In genomic region chr20:43530321-43531090, GRCh38 we compare ENCODE assay signal across 20 cellular contexts. TPM values are rescaled to one million over a fixed set of nuclear protein-coding genes. Genes with fewer than 3 reads are reported as not detected.
DNase-seq lines count a peak whose midpoint lies in the region; ATAC-seq, FAIRE-seq and TF ChIP-seq lines count a peak whose summit lies in the region.
"Had no signal": no experiment of that assay in that cellular context is flagged by ENCODE, and none has a peak within 500 bp of the region (broad histone marks: within the 10 kb centered on the region; RNA-seq: fewer than 3 reads in every experiment).

No MANE protein-coding gene starts in this region.

- H4K20me1 ChIP-seq in H9 (ENCODE audit: control insufficient read depth, insufficient read depth, insufficient read length), result no peaks in the 10 kb centered on the region

- no peaks in the 10 kb centered on the region for H3K27me3 Mint-ChIP-seq in H9 (ENCODE audit: low read depth)
- H3K27me3 Mint-ChIP-seq in CD4-positive, alpha-beta memory T cell, result peaks cover 3 to 4% of the 10 kb centered on the region in 2 donors
- H3K27me3 Mint-ChIP-seq: activated CD8-positive, alpha-beta T cell treated with anti-CD3 and anti-CD28 coated beads for 36 hours had no signal

- H3K4me3 Mint-ChIP-seq in H9, result no peak overlapping the region
- no peak overlapping the region for H3K4me3 Mint-ChIP-seq in CD4-positive, alpha-beta memory T cell
- H3K4me3 Mint-ChIP-seq: activated CD8-positive, alpha-beta T cell treated with anti-CD3 and anti-CD28 coated beads for 36 hours; T-helper 1 cell treated with Interleukin-12 subunit alpha and Interleukin-12 subunit beta and Interleukin-4 antibody, amounts not matched to agents 30 μg/mL and 1 μg/mL, for 36 hours had no signal

- WGBS in H9 (ENCODE audit: extremely low coverage, insufficient read length, low lambda C conversion rate), result no CpG with 5 or more reads among the region's 14 CpGs

- no peak overlapping the region for H2BK120ac ChIP-seq in H9 (ENCODE audit: low read depth, low read length, poor library complexity, severe bottlenecking)

- no peak overlapping the region for H2AK5ac ChIP-seq in H9 (ENCODE audit: insufficient read length, low read length)

- CTCF ChIA-PET in CD4-positive, alpha-beta memory T cell (lab: Charles Lee; ENCODE audit: partially characterized antibody), result interaction anchor here (1.3 to 3.9 kb wide), 2 partner anchors 8 to 564 kb away, joined by 3 to 21 read pairs; no protein-coding TSS in a partner anchor

- no peak overlapping the region for H4K91ac ChIP-seq in H9 (ENCODE audit: insufficient read length, low read depth, low read length)

- H4K5ac ChIP-seq in H9 (ENCODE audit: insufficient read length, low read depth, low read length), result no peak overlapping the region

- POLR2A ChIA-PET in CD4-positive, alpha-beta memory T cell (lab: Charles Lee; ENCODE audit: partially characterized antibody), result no interaction called here

- H3K27me3 ChIP-seq in H9 (ENCODE audit: insufficient read depth, low read length) (no peaks in the 10 kb centered on the region), Peyer's patch (no peaks in the 10 kb centered on the region)
- H3K27me3 ChIP-seq in CD4-positive, alpha-beta memory T cell (ENCODE audit: insufficient read depth, low read length), result no peaks in the 10 kb centered on the region
- H3K27me3 ChIP-seq: colonic mucosa had no signal

- no peak for FAIRE-seq in RCC 7860 (lab: Jason Lieb, UNC)

- H2BK15ac ChIP-seq in H9 (ENCODE audit: low read depth, low read length), result no peak overlapping the region

- no peaks in the 10 kb centered on the region for H3K79me1 ChIP-seq in H9 (ENCODE audit: insufficient read depth, low read depth, low read length, poor library complexity, severe bottlenecking)

- no peaks in the 10 kb centered on the region for H3K4me1 Mint-ChIP-seq in H9
- H3K4me1 Mint-ChIP-seq in CD4-positive, alpha-beta memory T cell, result peaks cover 0 to 2% (median 0%) of the 10 kb centered on the region in 4 donors

- H3T11ph ChIP-seq in H9 (ENCODE audit: low read length), result no peak overlapping the region

- ATAC-seq in GM21390 (IDR thresholded peaks at IDR 0.05; ENCODE audit: unreplicated experiment), result no peak
- ATAC-seq: activated CD8-positive, alpha-beta T cell treated with anti-CD3 and anti-CD28 coated beads for 36 hours; activated naive CD4-positive, alpha-beta T cell treated with anti-CD3 and anti-CD28 coated beads, Interleukin-2, amount 50 U/mL, for 72 hours; left cardiac atrium had no signal

- no peak for DNase-seq in H9
- DNase-seq in Peyer's patch, result peak in 2 of 3 donors; percentile 87 to 89
- peak; percentile 41 for DNase-seq in islet precursor cell
- peak; percentile 20 for DNase-seq in pons (ENCODE audit: low spot score)
- no peak for DNase-seq in RCC 7860 (ENCODE audit: low spot score)
- DNase-seq in CD4-positive, alpha-beta memory T cell, result no peak
- no peak for DNase-seq in superior temporal gyrus (ENCODE audit: extremely low spot score)
- DNase-seq: activated CD8-positive, alpha-beta T cell treated with anti-CD3 and anti-CD28 coated beads for 36 hours; AML-193; colonic mucosa; foreskin melanocyte; left cardiac atrium; NCI-H1436 treated with DMSO at 0.1 percent for 48 hours; SHP77 treated with DMSO at 0.1 percent for 48 hours; stimulated activated CD4-positive, alpha-beta T cell treated with anti-CD3 and anti-CD28 coated beads, Interleukin-2, amount 100 ng/mL, for 48 hours; WERI-Rb-1 had no signal

- H3K4ac ChIP-seq in H9 (ENCODE audit: low read depth, low read length), result no peak overlapping the region

- no peaks in the 10 kb centered on the region for H3K9me3 Mint-ChIP-seq in H9
- H3K9me3 Mint-ChIP-seq in CD4-positive, alpha-beta memory T cell, result peaks cover 0 to 2% (median 0%) of the 10 kb centered on the region in 8 donors
- H3K9me3 Mint-ChIP-seq: activated CD8-positive, alpha-beta T cell treated with anti-CD3 and anti-CD28 coated beads for 36 hours; activated naive CD4-positive, alpha-beta T cell treated with anti-CD3 and anti-CD28 coated beads, Interleukin-2, amount 50 U/mL, for 72 hours; T-helper 1 cell treated with Interleukin-12 subunit alpha and Interleukin-12 subunit beta and Interleukin-4 antibody, amounts not matched to agents 30 μg/mL and 1 μg/mL, for 36 hours had no signal

- H4K8ac ChIP-seq in H9 (replicated peaks; ENCODE audit: insufficient read length, low read depth, low read length), result no peak overlapping the region

- H3K4me2 ChIP-seq in H9 (ENCODE audit: insufficient read depth, insufficient read length, low read length), result no peak overlapping the region

- no peak overlapping the region for H2BK20ac ChIP-seq in H9 (ENCODE audit: low read depth, low read length, poor library complexity, severe bottlenecking)

- no peaks in the 10 kb centered on the region for H3K36me3 ChIP-seq in Peyer's patch
- H3K36me3 ChIP-seq in CD4-positive, alpha-beta memory T cell (ENCODE audit: insufficient read depth, low read length), result no peaks in the 10 kb centered on the region
- H3K36me3 ChIP-seq: colonic mucosa, WERI-Rb-1 had no signal

- H3K79me2 ChIP-seq in H9 (ENCODE audit: insufficient read depth, low read length), result no peaks in the 10 kb centered on the region

- H3K36me3 Mint-ChIP-seq in H9 (ENCODE audit: insufficient read depth in 1 of 3, low read depth in 3 of 3), result peaks cover 2 to 8% (median 7%) of the 10 kb centered on the region in 3 experiments; a peak in 5 of 7 replicates
- H3K36me3 Mint-ChIP-seq in CD4-positive, alpha-beta memory T cell, result peaks cover 3 to 4% of the 10 kb centered on the region in 2 donors
- H3K36me3 Mint-ChIP-seq: activated naive CD4-positive, alpha-beta T cell treated with anti-CD3 and anti-CD28 coated beads, Interleukin-2, amount 50 U/mL, for 72 hours had no signal

- H3K14ac ChIP-seq in H9 (ENCODE audit: insufficient read depth, low read length), result no peak overlapping the region

- TF ChIP-seq POLR2A in Peyer's patch (IDR thresholded peaks at IDR 0.05), result no peak

- H3K9me3 ChIP-seq in H9 (ENCODE audit: control insufficient read depth, low read depth, low read length) (no peaks in the 10 kb centered on the region), Peyer's patch (no peaks in the 10 kb centered on the region)
- no peaks in the 10 kb centered on the region for H3K9me3 ChIP-seq in CD4-positive, alpha-beta memory T cell (ENCODE audit: control insufficient read depth in 1 of 2, low read length in 2 of 2)
- H3K9me3 ChIP-seq: Caco-2, colonic mucosa had no signal

- TF ChIP-seq CTCF in H9 (conservative IDR thresholded peaks at IDR 0.05) (no peak), Peyer's patch (IDR thresholded peaks at IDR 0.05) (no peak)

- no peak overlapping the region for H2BK12ac ChIP-seq in H9 (ENCODE audit: insufficient read length, low read depth, low read length)

- intact Hi-C loops in CD4-positive, alpha-beta memory T cell (cut with micrococcal nuclease), result no loop called here

- no peaks in the 10 kb centered on the region for H3K23me2 ChIP-seq in H9 (ENCODE audit: insufficient read length, low read depth, low read length, poor library complexity, severe bottlenecking)

- H3K4me1 ChIP-seq in H9 (ENCODE audit: insufficient read depth, low read length) (no peaks in the 10 kb centered on the region), Peyer's patch (no peaks in the 10 kb centered on the region)
- no peaks in the 10 kb centered on the region for H3K4me1 ChIP-seq in CD4-positive, alpha-beta memory T cell (ENCODE audit: insufficient read depth, low read length)
- H3K4me1 ChIP-seq: colonic mucosa had no signal

- peak overlapping the region in 2 of 3 experiments; percentile 23 to 65; a peak in 2 of 7 replicates for H3K27ac Mint-ChIP-seq in H9
- H3K27ac Mint-ChIP-seq in CD4-positive, alpha-beta memory T cell, result no peak overlapping the region
- H3K27ac Mint-ChIP-seq: activated CD8-positive, alpha-beta T cell treated with anti-CD3 and anti-CD28 coated beads for 36 hours; T-helper 1 cell treated with Interleukin-12 subunit alpha and Interleukin-12 subunit beta and Interleukin-4 antibody, amounts not matched to agents 30 μg/mL and 1 μg/mL, for 36 hours had no signal

- H3K4me3 ChIP-seq in Peyer's patch, result no peak overlapping the region
- no peak overlapping the region for H3K4me3 ChIP-seq in CD4-positive, alpha-beta memory T cell (ENCODE audit: low read length in 2 of 2)
- H3K4me3 ChIP-seq: colonic mucosa had no signal

- no peak overlapping the region for H3K9ac ChIP-seq in H9 (ENCODE audit: extremely low read depth, insufficient read length, low read length)

- H3K23ac ChIP-seq in H9 (ENCODE audit: insufficient read length, low read depth, low read length), result no peak overlapping the region

- H3K27ac ChIP-seq in H9 (ENCODE audit: insufficient read length, low read depth, low read length), result no peak overlapping the region
- peak overlapping the region in 3 of 4 donors; percentile 36 to 65 (median 64) for H3K27ac ChIP-seq in Peyer's patch
- H3K27ac ChIP-seq in CD4-positive, alpha-beta memory T cell (ENCODE audit: low read depth, low read length), result no peak overlapping the region
- H3K27ac ChIP-seq: colonic mucosa, WERI-Rb-1 had no signal

- H3K18ac ChIP-seq in H9 (ENCODE audit: insufficient read length, low read depth, low read length), result no peak overlapping the region

- H3K56ac ChIP-seq in H9 (ENCODE audit: insufficient read length, low read depth, low read length), result no peak overlapping the region

- no peak overlapping the region for H2BK5ac ChIP-seq in H9 (ENCODE audit: insufficient read length, low read length)

- no peak overlapping the region for H2AFZ ChIP-seq in H9 (ENCODE audit: low read length)

RNA-seq across cellular contexts. Expression of gene L3MBTL1, which starts 23.0 kb away (rescaled TPM):
- total RNA-seq in H9 (2021), result 17.4 and 19.9 TPM in 2 replicates
- 10 to 100 TPM; 18.0 to 37.4 (median 31.2) TPM for total RNA-seq in Peyer's patch
- 10 to 100 TPM; 18.3 to 22.5 TPM for total RNA-seq in CD4-positive, alpha-beta memory T cell
- polyA plus RNA-seq in CD4-positive, alpha-beta memory T cell, result 1 to 10 TPM; 1.3 to 1.4 TPM

RNA-seq across cellular contexts. Expression of gene SGK2, which starts 28.3 kb away (rescaled TPM):
- total RNA-seq in H9 (2021) (not detected in 2 replicates), Peyer's patch (100 to 1,000 TPM in 2 of 4 donors, 10 to 100 TPM in 2; 64.4 to 160 (median 115) TPM)
- total RNA-seq in CD4-positive, alpha-beta memory T cell, result 1 to 10 TPM in 1 of 2 experiments, under 1 TPM in 1; 0.70 to 1.6 TPM
- polyA plus RNA-seq in CD4-positive, alpha-beta memory T cell, result not detected

Comparison
In these comparisons a context has a peak if more than half of its experiments do, and no peak if none do; other contexts are left out.
1. DNase-seq: peak in Peyer's patch (2 of 3), islet precursor cell (single experiment) and pons (single experiment); none in H9 (single experiment), RCC 7860 (single experiment), CD4-positive, alpha-beta memory T cell (0 of 5) and superior temporal gyrus (single experiment).
2. H3K27ac ChIP-seq: peak in Peyer's patch (3 of 4); none in H9 (single experiment) and CD4-positive, alpha-beta memory T cell (single experiment).
3. H3K27ac Mint-ChIP-seq: peak in H9 (2 of 3); none in CD4-positive, alpha-beta memory T cell (0 of 7).
4. RNA of gene SGK2, which starts 28.3 kb away (total RNA-seq): 64.4 to 160 TPM in Peyer's patch; 0.70 to 1.6 TPM in CD4-positive, alpha-beta memory T cell and not detected in H9; every median in the first group is over 10 times any median in the second.